Comparison of ENCODE assay signal across 23 cellular contexts in genomic region chr7:75024922-75025321, GRCh38. TPM values are rescaled to one million over a fixed set of nuclear protein-coding genes. Genes with fewer than 3 reads are reported as not detected.
DNase-seq lines count a peak whose midpoint lies in the region; ATAC-seq, FAIRE-seq and TF ChIP-seq lines count a peak whose summit lies in the region.
"Had no signal": no experiment of that assay in that cellular context is flagged by ENCODE, and none has a peak within 500 bp of the region (broad histone marks: within the 10 kb centered on the region; RNA-seq: fewer than 3 reads in every experiment).

No MANE protein-coding gene starts in this region.

- H3K4me3 Mint-ChIP-seq in effector memory CD8-positive, alpha-beta T cell, result no peak overlapping the region
- H3K4me3 Mint-ChIP-seq in stimulated activated memory B cell treated with anti-CD40 and anti-IgM and Interleukin-4, amounts not matched to agents 10 μg/mL and 1 μg/mL and 100 μg/mL, for 72 hours, result no peak overlapping the region
- H3K4me3 Mint-ChIP-seq: CD4-positive, alpha-beta T cell; GM23338; HFFc6 had no signal

- TF ChIP-seq POLR2A in lower leg skin (IDR thresholded peaks at IDR 0.05), result no peak
- TF ChIP-seq POLR2A in GM12891 (IDR thresholded peaks at IDR 0.05; ENCODE audit: low read depth, low read length), result no peak

- peak overlapping the region; percentile 54 to 83 for H3K27ac Mint-ChIP-seq in effector memory CD8-positive, alpha-beta T cell
- no peak overlapping the region for H3K27ac Mint-ChIP-seq in stimulated activated memory B cell treated with anti-CD40 and anti-IgM and Interleukin-4, amounts not matched to agents 10 μg/mL and 1 μg/mL and 100 μg/mL, for 72 hours
- H3K27ac Mint-ChIP-seq: CD4-positive, alpha-beta T cell; GM23338; HFFc6; IgD-negative memory B cell had no signal

- no peak for ATAC-seq in left ventricle myocardium superior
- ATAC-seq in effector memory CD8-positive, alpha-beta T cell (replicated peaks), result no peak
- ATAC-seq in sciatic nerve, result peak; percentile 14
- no peak for ATAC-seq in stimulated activated memory B cell treated with anti-CD40 and anti-IgM and Interleukin-4, amounts not matched to agents 10 μg/mL and 1 μg/mL and 100 μg/mL, for 72 hours
- ATAC-seq: GM23338, HCT116 had no signal

- TF ChIP-seq CTCF in cardiac muscle cell (IDR thresholded peaks at IDR 0.05; ENCODE audit: low read depth, low read length), result no peak
- no peak for TF ChIP-seq CTCF in lower leg skin (IDR thresholded peaks at IDR 0.05)

- no peaks in the 10 kb centered on the region for H3K4me1 Mint-ChIP-seq in effector memory CD8-positive, alpha-beta T cell (ENCODE audit: low read depth in 2 of 2)
- H3K4me1 Mint-ChIP-seq in stimulated activated memory B cell treated with anti-CD40 and anti-IgM and Interleukin-4, amounts not matched to agents 10 μg/mL and 1 μg/mL and 100 μg/mL, for 72 hours, result no peaks in the 10 kb centered on the region
- H3K4me1 Mint-ChIP-seq: GM23338, IgD-negative memory B cell had no signal

- H3K9me3 ChIP-seq in cardiac muscle cell (ENCODE audit: low read depth), result no peaks in the 10 kb centered on the region
- H3K9me3 ChIP-seq: A549, Caco-2 had no signal

- H3K27me3 Mint-ChIP-seq in effector memory CD8-positive, alpha-beta T cell, result no peaks in the 10 kb centered on the region
- H3K27me3 Mint-ChIP-seq in stimulated activated memory B cell treated with anti-CD40 and anti-IgM and Interleukin-4, amounts not matched to agents 10 μg/mL and 1 μg/mL and 100 μg/mL, for 72 hours, result no peaks in the 10 kb centered on the region
- H3K27me3 Mint-ChIP-seq: CD4-positive, alpha-beta T cell; IgD-negative memory B cell had no signal

- peaks cover 19% of the 10 kb centered on the region for H3K36me3 ChIP-seq in cardiac muscle cell

- peak overlapping the region; percentile 6 for H3K27ac ChIP-seq in cardiac muscle cell
- H3K27ac ChIP-seq: 22Rv1, A549, C4-2B had no signal

- H3K4me3 ChIP-seq in cardiac muscle cell (no peak overlapping the region), lower leg skin (ENCODE audit: low read depth, poor library complexity, severe bottlenecking) (no peak overlapping the region)
- H3K4me3 ChIP-seq: A549, GM23338 had no signal

- H3K9me3 Mint-ChIP-seq in effector memory CD8-positive, alpha-beta T cell, result no peaks in the 10 kb centered on the region
- no peaks in the 10 kb centered on the region for H3K9me3 Mint-ChIP-seq in stimulated activated memory B cell treated with anti-CD40 and anti-IgM and Interleukin-4, amounts not matched to agents 10 μg/mL and 1 μg/mL and 100 μg/mL, for 72 hours
- H3K9me3 Mint-ChIP-seq: CD4-positive, alpha-beta T cell; GM23338; HFFc6; IgD-negative memory B cell had no signal

- peaks cover 6% of the 10 kb centered on the region for H3K36me3 Mint-ChIP-seq in effector memory CD8-positive, alpha-beta T cell (ENCODE audit: insufficient read depth)
- peaks cover 5% of the 10 kb centered on the region for H3K36me3 Mint-ChIP-seq in stimulated activated memory B cell treated with anti-CD40 and anti-IgM and Interleukin-4, amounts not matched to agents 10 μg/mL and 1 μg/mL and 100 μg/mL, for 72 hours
- H3K36me3 Mint-ChIP-seq: IgD-negative memory B cell had no signal

- WGBS in lower leg skin, 2 donors, result 66 to 70% methylated on average over 10 to 14 of the region's 17 CpGs

- H3K4me1 ChIP-seq in cardiac muscle cell (ENCODE audit: low read depth), result no peaks in the 10 kb centered on the region
- H3K4me1 ChIP-seq: A549, Caco-2 had no signal

- intact Hi-C loops in left ventricle myocardium superior (cut with micrococcal nuclease) (no loop called here), sciatic nerve (cut with DNase I) (no loop called here), lower leg skin (cut with DNase I; ENCODE audit: low total_unique reads) (no loop called here)

- DNase-seq in cardiac muscle cell (ENCODE audit: low read depth in 1 of 2, low spot score in 1 of 2) (no peak), left ventricle myocardium superior (no peak), sciatic nerve (ENCODE audit: low spot score) (no peak), lower leg skin (ENCODE audit: low spot score in 2 of 2) (no peak), GM12891 (ENCODE audit: insufficient read length, low spot score) (no peak)
- no peak for DNase-seq in effector memory CD8-positive, alpha-beta T cell
- DNase-seq: AML-193; Caco-2; CD4-positive, alpha-beta T cell; HFFc6 had no signal

- no peak for FAIRE-seq in GM12891 (lab: Jason Lieb, UNC)
- FAIRE-seq: A549, D721Med, G401.6, GM12892, GM18507, H54, HTR-8/SVneo had no signal

- no peaks in the 10 kb centered on the region for H3K27me3 ChIP-seq in cardiac muscle cell

TF ChIP-seq in GM12891, 5 proteins besides CTCF, POLR2A, EP300 and RAD21:
- TF ChIP-seq POLR2AphosphoS5 (IDR thresholded peaks at IDR 0.05; ENCODE audit: low read depth, low read length), result no peak
- TF ChIP-seq TAF1 (IDR thresholded peaks at IDR 0.05; ENCODE audit: low read depth, low read length), result no peak
- TF ChIP-seq POU2F2 (IDR thresholded peaks at IDR 0.05; ENCODE audit: low read depth, low read length), result no peak
- no peak for TF ChIP-seq SPI1 (IDR thresholded peaks at IDR 0.05; ENCODE audit: low read depth, low read length)
- TF ChIP-seq PAX5 (IDR thresholded peaks at IDR 0.05; ENCODE audit: insufficient read depth, low read length, severe bottlenecking), result no peak
TF ChIP-seq in GM12891: peak in this region for 0.

RNA-seq across cellular contexts. Expression of gene RCC1L, which starts 48.7 kb away (rescaled TPM):
- total RNA-seq in cardiac muscle cell (49.5 and 63.3 TPM in 2 replicates), left ventricle myocardium superior (49.3 TPM), sciatic nerve (30.5 TPM), lower leg skin (10 to 100 TPM; 22.7 to 47.6 (median 37.1) TPM)
- polyA plus RNA-seq in cardiac muscle cell, result 69.9 and 82.4 TPM in 2 replicates
- polyA plus RNA-seq in GM12891 (2012; ENCODE audit: low read depth, missing spikeins), result 45.1 TPM
